11 cellular contexts compared by ENCODE assay signal in the genomic region with DNA sequence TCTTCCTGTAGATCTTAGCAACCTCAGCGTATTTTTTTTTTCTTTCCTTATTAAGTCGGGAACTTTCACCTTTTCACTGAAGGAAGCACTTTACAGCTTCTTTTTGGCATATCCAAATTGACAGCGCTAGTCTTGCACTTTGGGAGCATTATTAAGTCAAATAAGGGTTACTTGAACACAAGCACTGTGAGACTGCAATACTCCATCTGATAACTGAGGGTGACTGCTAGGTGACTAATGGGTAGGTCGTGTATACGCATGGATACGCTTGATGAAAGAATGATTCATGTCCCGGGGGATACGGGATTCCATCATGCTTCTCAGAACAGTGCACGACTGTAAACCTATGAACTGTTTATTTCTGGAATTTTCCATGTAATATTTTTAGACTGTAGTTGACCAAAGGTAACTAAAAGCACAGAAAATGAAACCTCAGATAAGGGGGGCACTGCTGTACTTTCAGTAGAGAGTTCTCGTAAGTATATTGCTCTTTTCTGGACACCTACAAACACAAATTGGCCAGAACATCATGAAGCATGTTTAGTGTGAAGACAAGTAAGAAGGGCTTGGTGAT.
DNase-seq lines count a peak whose midpoint lies in the region; ATAC-seq and TF ChIP-seq lines count a peak whose summit lies in the region.
"Had no signal": no experiment of that assay in that cellular context is flagged by ENCODE, and none has a peak within 500 bp of the region (broad histone marks: within the 10 kb centered on the region; RNA-seq: fewer than 3 reads in every experiment).

No MANE protein-coding gene starts in this region.

- H3K36me3 ChIP-seq in BJ (ENCODE audit: control insufficient read depth, insufficient read depth, low read length), result no peaks in the 10 kb centered on the region

- TF ChIP-seq POLR2A in NB4 (IDR thresholded peaks at IDR 0.05; ENCODE audit: extremely low read depth, insufficient read length), result no peak

- POLR2A ChIA-PET in BJ (lab: Charles Lee), result no interaction called here

- DNase-seq in BJ (ENCODE audit: low read depth) (peak; percentile 47), NB4 (ENCODE audit: low read depth) (peak; percentile 21), coronary artery (ENCODE audit: low spot score) (no peak), non-pigmented ciliary epithelial cell (ENCODE audit: low read depth) (peak; percentile 94), NCI-H774 (lab: John Stamatoyannopoulos, UW) (no peak), globus pallidus (ENCODE audit: low spot score) (no peak), NCI-H1417 treated with DMSO at 0.1 percent for 48 hours (lab: John Stamatoyannopoulos, UW) (no peak)
- DNase-seq: naive thymus-derived CD4-positive, alpha-beta T cell; NCI-H1105 treated with DMSO at 0.1 percent for 48 hours; stimulated activated naive CD8-positive, alpha-beta T cell treated with anti-CD3 and anti-CD28 coated beads, Interleukin-15, amount 100 ng/mL, for 72 hours had no signal

- TF ChIP-seq CTCF in BJ (IDR thresholded peaks at IDR 0.05; ENCODE audit: insufficient read depth, low read depth, low read length) (no peak), NB4 (IDR thresholded peaks at IDR 0.05; ENCODE audit: low read depth, low read length) (no peak), coronary artery (IDR thresholded peaks at IDR 0.05) (no peak)

- CTCF ChIA-PET in BJ (lab: Yijun Ruan, JAX), result no interaction called here

- H3K4me3 ChIP-seq in BJ (ENCODE audit: low read depth, low read length), result no peak overlapping the region
- H3K4me3 ChIP-seq in NB4 (ENCODE audit: low read depth, low read length), result no peak overlapping the region
- peak overlapping the region; percentile 13 for H3K4me3 ChIP-seq in coronary artery

- no peaks in the 10 kb centered on the region for H3K27me3 ChIP-seq in BJ (ENCODE audit: control insufficient read depth, insufficient read depth, low read length)

- no peak overlapping the region for H3K27ac ChIP-seq in coronary artery

- ATAC-seq in HG03439 (IDR thresholded peaks at IDR 0.05; ENCODE audit: unreplicated experiment), result no peak
- ATAC-seq: naive thymus-derived CD4-positive, alpha-beta T cell; stimulated activated naive CD8-positive, alpha-beta T cell treated with anti-CD3 and anti-CD28 coated beads, Interleukin-15, amount 100 ng/mL, for 72 hours had no signal

Comparison
In these comparisons a context has a peak if more than half of its experiments do, and no peak if none do; other contexts are left out.
1. DNase-seq: peak in BJ (single experiment), NB4 (single experiment) and non-pigmented ciliary epithelial cell (single experiment); none in coronary artery (single experiment), NCI-H774 (single experiment), globus pallidus (single experiment) and NCI-H1417 treated with DMSO at 0.1 percent for 48 hours (single experiment).